In the genomic region with DNA sequence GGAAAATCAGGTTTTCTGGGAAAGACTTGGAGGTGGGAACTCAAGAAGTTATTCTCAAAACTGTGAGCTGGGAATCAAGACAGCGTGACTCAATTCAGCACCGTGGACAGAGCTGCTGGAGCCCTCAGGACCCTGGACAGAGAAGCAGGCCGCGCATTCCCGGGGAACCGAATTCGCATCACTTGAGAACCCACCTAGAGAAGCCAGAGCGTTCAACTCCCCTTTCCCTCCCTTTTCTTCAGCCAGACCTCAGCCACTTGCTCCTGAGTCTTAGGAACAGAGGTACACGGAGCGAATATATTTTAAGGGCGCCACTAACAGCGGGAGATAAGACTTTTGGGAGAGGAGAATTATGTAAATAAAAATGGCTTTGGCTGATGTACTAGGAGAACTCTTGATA, we compare ENCODE assay signal across 1 cellular context.
TF ChIP-seq lines count a peak whose summit lies in the region.

No MANE protein-coding gene starts in this region.

TF ChIP-seq in HepG2, 621 proteins besides CTCF, POLR2A, EP300 and RAD21 (continued from another document and continues in another):
- TF ChIP-seq DZIP1 (CRISPR knock-in tag; IDR thresholded peaks at IDR 0.05), result peak; percentile 100
- TF ChIP-seq MLX (CRISPR knock-in tag; IDR thresholded peaks at IDR 0.05), result peak; percentile 96
- peak; percentile 100 for TF ChIP-seq ZNF296 (CRISPR knock-in tag; conservative IDR thresholded peaks at IDR 0.05)
- peak; percentile 97 for TF ChIP-seq ZKSCAN5 (CRISPR knock-in tag; IDR thresholded peaks at IDR 0.05)
- peak; percentile 100 for TF ChIP-seq MIXL1 (CRISPR knock-in tag; IDR thresholded peaks at IDR 0.05)
- TF ChIP-seq ZNF224 (CRISPR knock-in tag; IDR thresholded peaks at IDR 0.05), result peak; percentile 100
- peak; percentile 100 for TF ChIP-seq ZNF749 (CRISPR knock-in tag; IDR thresholded peaks at IDR 0.05; ENCODE audit: borderline replicate concordance)
- peak; percentile 95; the same call in 1 of the 2 replicates for TF ChIP-seq ZNF562 (CRISPR knock-in tag; IDR thresholded peaks at IDR 0.05; ENCODE audit: borderline replicate concordance)
- TF ChIP-seq EZH2 (conservative IDR thresholded peaks at IDR 0.05; ENCODE audit: low read depth, low read length), result no peak
- TF ChIP-seq ZNF660 (CRISPR knock-in tag; IDR thresholded peaks at IDR 0.05; ENCODE audit: borderline replicate concordance, low read depth), result peak; percentile 99
- peak; percentile 99 for TF ChIP-seq ZNF569 (CRISPR knock-in tag; IDR thresholded peaks at IDR 0.05; ENCODE audit: borderline replicate concordance)
- peak; percentile 41; the same call in 1 of the 2 replicates for TF ChIP-seq ZNF512 (CRISPR knock-in tag; IDR thresholded peaks at IDR 0.05)
- TF ChIP-seq, protein P1, sequence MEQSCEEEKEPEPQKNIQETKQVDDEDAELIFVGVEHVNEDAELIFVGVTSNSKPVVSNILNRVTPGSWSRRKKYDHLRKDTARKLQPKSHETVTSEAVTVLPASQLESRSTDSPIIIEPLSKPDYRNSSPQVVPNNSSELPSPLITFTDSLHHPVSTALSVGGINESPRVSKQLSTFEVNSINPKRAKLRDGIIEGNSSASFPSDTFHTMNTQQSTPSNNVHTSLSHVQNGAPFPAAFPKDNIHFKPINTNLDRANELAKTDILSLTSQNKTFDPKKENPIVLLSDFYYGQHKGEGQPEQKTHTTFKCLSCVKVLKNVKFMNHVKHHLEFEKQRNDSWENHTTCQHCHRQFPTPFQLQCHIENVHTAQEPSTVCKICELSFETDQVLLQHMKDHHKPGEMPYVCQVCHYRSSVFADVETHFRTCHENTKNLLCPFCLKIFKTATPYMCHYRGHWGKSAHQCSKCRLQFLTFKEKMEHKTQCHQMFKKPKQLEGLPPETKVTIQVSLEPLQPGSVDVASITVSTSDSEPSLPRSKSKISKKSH (CRISPR knock-in tag; IDR thresholded peaks at IDR 0.05; ENCODE audit: borderline replicate concordance), result peak; percentile 100
- peak; percentile 100 for TF ChIP-seq WIZ (CRISPR knock-in tag; IDR thresholded peaks at IDR 0.05)
- TF ChIP-seq, protein P2, sequence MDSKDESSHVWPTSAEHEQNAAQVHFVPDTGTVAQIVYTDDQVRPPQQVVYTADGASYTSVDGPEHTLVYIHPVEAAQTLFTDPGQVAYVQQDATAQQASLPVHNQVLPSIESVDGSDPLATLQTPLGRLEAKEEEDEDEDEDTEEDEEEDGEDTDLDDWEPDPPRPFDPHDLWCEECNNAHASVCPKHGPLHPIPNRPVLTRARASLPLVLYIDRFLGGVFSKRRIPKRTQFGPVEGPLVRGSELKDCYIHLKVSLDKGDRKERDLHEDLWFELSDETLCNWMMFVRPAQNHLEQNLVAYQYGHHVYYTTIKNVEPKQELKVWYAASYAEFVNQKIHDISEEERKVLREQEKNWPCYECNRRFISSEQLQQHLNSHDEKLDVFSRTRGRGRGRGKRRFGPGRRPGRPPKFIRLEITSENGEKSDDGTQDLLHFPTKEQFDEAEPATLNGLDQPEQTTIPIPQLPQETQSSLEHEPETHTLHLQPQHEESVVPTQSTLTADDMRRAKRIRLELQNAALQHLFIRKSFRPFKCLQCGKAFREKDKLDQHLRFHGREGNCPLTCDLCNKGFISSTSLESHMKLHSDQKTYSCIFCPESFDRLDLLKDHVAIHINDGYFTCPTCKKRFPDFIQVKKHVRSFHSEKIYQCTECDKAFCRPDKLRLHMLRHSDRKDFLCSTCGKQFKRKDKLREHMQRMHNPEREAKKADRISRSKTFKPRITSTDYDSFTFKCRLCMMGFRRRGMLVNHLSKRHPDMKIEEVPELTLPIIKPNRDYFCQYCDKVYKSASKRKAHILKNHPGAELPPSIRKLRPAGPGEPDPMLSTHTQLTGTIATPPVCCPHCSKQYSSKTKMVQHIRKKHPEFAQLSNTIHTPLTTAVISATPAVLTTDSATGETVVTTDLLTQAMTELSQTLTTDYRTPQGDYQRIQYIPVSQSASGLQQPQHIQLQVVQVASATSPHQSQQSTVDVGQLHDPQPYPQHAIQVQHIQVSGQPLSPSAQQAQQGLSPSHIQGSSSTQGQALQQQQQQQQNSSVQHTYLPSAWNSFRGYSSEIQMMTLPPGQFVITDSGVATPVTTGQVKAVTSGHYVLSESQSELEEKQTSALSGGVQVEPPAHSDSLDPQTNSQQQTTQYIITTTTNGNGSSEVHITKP (CRISPR knock-in tag; IDR thresholded peaks at IDR 0.05; ENCODE audit: low read depth), result peak; percentile 97
- peak; percentile 99 for TF ChIP-seq RFXAP (CRISPR knock-in tag; IDR thresholded peaks at IDR 0.05; ENCODE audit: borderline replicate concordance)
- peak; percentile 75 for TF ChIP-seq NR2C2 (CRISPR knock-in tag; IDR thresholded peaks at IDR 0.05; ENCODE audit: borderline replicate concordance)
- TF ChIP-seq ZNF784 (CRISPR knock-in tag; IDR thresholded peaks at IDR 0.05; ENCODE audit: borderline replicate concordance), result peak; percentile 100
- TF ChIP-seq TP53 (CRISPR knock-in tag; conservative IDR thresholded peaks at IDR 0.05), result peak; percentile 98
- peak; percentile 99 for TF ChIP-seq ZNF432 (CRISPR knock-in tag; IDR thresholded peaks at IDR 0.05; ENCODE audit: borderline replicate concordance)
- TF ChIP-seq JUND (CRISPR knock-in tag; IDR thresholded peaks at IDR 0.05), result peak; percentile 84
- TF ChIP-seq, protein P3, sequence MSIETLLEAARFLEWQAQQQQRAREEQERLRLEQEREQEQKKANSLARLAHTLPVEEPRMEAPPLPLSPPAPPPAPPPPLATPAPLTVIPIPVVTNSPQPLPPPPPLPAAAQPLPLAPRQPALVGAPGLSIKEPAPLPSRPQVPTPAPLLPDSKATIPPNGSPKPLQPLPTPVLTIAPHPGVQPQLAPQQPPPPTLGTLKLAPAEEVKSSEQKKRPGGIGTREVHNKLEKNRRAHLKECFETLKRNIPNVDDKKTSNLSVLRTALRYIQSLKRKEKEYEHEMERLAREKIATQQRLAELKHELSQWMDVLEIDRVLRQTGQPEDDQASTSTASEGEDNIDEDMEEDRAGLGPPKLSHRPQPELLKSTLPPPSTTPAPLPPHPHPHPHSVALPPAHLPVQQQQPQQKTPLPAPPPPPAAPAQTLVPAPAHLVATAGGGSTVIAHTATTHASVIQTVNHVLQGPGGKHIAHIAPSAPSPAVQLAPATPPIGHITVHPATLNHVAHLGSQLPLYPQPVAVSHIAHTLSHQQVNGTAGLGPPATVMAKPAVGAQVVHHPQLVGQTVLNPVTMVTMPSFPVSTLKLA (IDR thresholded peaks at IDR 0.05), result peak; percentile 55
- peak; percentile 97 for TF ChIP-seq PPARG (CRISPR knock-in tag; conservative IDR thresholded peaks at IDR 0.05)
- peak; percentile 99 for TF ChIP-seq FOXM1 (CRISPR knock-in tag; IDR thresholded peaks at IDR 0.05)
- TF ChIP-seq ZSCAN22 (CRISPR knock-in tag; IDR thresholded peaks at IDR 0.05), result peak; percentile 94
- peak; percentile 100 for TF ChIP-seq ZNF552 (CRISPR knock-in tag; IDR thresholded peaks at IDR 0.05; ENCODE audit: borderline replicate concordance)
- TF ChIP-seq SNAI1 (CRISPR knock-in tag; IDR thresholded peaks at IDR 0.05; ENCODE audit: borderline replicate concordance), result peak; percentile 100
- TF ChIP-seq, protein P4, sequence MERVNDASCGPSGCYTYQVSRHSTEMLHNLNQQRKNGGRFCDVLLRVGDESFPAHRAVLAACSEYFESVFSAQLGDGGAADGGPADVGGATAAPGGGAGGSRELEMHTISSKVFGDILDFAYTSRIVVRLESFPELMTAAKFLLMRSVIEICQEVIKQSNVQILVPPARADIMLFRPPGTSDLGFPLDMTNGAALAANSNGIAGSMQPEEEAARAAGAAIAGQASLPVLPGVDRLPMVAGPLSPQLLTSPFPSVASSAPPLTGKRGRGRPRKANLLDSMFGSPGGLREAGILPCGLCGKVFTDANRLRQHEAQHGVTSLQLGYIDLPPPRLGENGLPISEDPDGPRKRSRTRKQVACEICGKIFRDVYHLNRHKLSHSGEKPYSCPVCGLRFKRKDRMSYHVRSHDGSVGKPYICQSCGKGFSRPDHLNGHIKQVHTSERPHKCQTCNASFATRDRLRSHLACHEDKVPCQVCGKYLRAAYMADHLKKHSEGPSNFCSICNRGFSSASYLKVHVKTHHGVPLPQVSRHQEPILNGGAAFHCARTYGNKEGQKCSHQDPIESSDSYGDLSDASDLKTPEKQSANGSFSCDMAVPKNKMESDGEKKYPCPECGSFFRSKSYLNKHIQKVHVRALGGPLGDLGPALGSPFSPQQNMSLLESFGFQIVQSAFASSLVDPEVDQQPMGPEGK (CRISPR knock-in tag; IDR thresholded peaks at IDR 0.05), result peak; percentile 97
- peak; percentile 100 for TF ChIP-seq FOXK1 (CRISPR knock-in tag; IDR thresholded peaks at IDR 0.05; ENCODE audit: borderline replicate concordance, low read depth)
- peak; percentile 100 for TF ChIP-seq CCDC6 (CRISPR knock-in tag; IDR thresholded peaks at IDR 0.05)
- TF ChIP-seq AGO2 (optimal IDR thresholded peaks at IDR 0.05; ENCODE audit: low read depth, low read length), result no peak
- TF ChIP-seq GATA4 (IDR thresholded peaks at IDR 0.05; ENCODE audit: borderline replicate concordance, low read depth), result no peak
- TF ChIP-seq XRCC5 (optimal IDR thresholded peaks at IDR 0.05; ENCODE audit: low read length), result peak; percentile 85
- TF ChIP-seq MXI1 (IDR thresholded peaks at IDR 0.05; ENCODE audit: borderline replicate concordance, low read depth, low read length), result peak; percentile 99
- TF ChIP-seq ELF1 (CRISPR knock-in tag; IDR thresholded peaks at IDR 0.05), result peak; percentile 83
- TF ChIP-seq ZNF547 (CRISPR knock-in tag; IDR thresholded peaks at IDR 0.05), result peak; percentile 100
- peak; percentile 98 for TF ChIP-seq PITX1 (CRISPR knock-in tag; IDR thresholded peaks at IDR 0.05)
- peak; percentile 97 for TF ChIP-seq GZF1 (CRISPR knock-in tag; IDR thresholded peaks at IDR 0.05)
- TF ChIP-seq, protein P5, sequence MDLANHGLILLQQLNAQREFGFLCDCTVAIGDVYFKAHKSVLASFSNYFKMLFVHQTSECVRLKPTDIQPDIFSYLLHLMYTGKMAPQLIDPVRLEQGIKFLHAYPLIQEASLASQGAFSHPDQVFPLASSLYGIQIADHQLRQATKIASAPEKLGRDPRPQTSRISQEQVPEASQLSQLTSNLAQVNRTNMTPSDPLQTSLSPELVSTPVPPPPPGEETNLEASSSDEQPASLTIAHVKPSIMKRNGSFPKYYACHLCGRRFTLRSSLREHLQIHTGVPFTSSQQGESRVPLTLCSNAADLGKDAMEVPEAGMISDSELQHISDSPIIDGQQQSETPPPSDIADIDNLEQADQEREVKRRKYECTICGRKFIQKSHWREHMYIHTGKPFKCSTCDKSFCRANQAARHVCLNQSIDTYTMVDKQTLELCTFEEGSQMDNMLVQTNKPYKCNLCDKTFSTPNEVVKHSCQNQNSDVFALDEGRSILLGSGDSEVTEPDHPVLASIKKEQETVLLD (CRISPR knock-in tag; IDR thresholded peaks at IDR 0.05; ENCODE audit: low read depth), result peak; percentile 97
- peak; percentile 100 for TF ChIP-seq SRY (CRISPR knock-in tag; IDR thresholded peaks at IDR 0.05)
- no peak for TF ChIP-seq NFIC (IDR thresholded peaks at IDR 0.05; ENCODE audit: low read length)
